Comparison of ENCODE assay signal across 10 cellular contexts in genomic region chr19:54095136-54095858, GRCh38. TPM values are rescaled to one million over a fixed set of nuclear protein-coding genes. Genes with fewer than 3 reads are reported as not detected.
DNase-seq lines count a peak whose midpoint lies in the region; ATAC-seq and TF ChIP-seq lines count a peak whose summit lies in the region.
"Had no signal": no experiment of that assay in that cellular context is flagged by ENCODE, and none has a peak within 500 bp of the region (broad histone marks: within the 10 kb centered on the region; RNA-seq: fewer than 3 reads in every experiment).

No MANE protein-coding gene starts in this region.

- H3K9me3 Mint-ChIP-seq in WTC11 (peaks cover 3% of the 10 kb centered on the region; the same call in 1 of the 2 replicates), nephron progenitor cell (peaks cover 17% of the 10 kb centered on the region)

- ATAC-seq in WTC11 (no peak), gastrocnemius medialis (no peak)

- peak overlapping the region; percentile 96 for H2AFZ ChIP-seq in GM23248

- H3K27me3 ChIP-seq in GM23248 (replicated peaks; ENCODE audit: insufficient read depth) (no peaks in the 10 kb centered on the region), gastrocnemius medialis (peaks cover 0 to 41% (median 20%) of the 10 kb centered on the region in 3 donors)
- H3K27me3 ChIP-seq: SJSA1 had no signal

- no peak overlapping the region for H3K27ac ChIP-seq in GM23248
- H3K27ac ChIP-seq in gastrocnemius medialis: no peak overlapping the region
- H3K27ac ChIP-seq: SJSA1 had no signal

- H3K4me1 ChIP-seq in GM23248 (ENCODE audit: insufficient read depth) (no peaks in the 10 kb centered on the region), gastrocnemius medialis (peaks cover 0 to 5% of the 10 kb centered on the region in 2 donors)
- H3K4me1 ChIP-seq: SJSA1 had no signal

- no peaks in the 10 kb centered on the region for H3K36me3 ChIP-seq in GM23248 (ENCODE audit: low read depth)
- no peaks in the 10 kb centered on the region for H3K36me3 ChIP-seq in gastrocnemius medialis
- H3K36me3 ChIP-seq: SJSA1 had no signal

- no peaks in the 10 kb centered on the region for H3K79me2 ChIP-seq in GM23248 (ENCODE audit: insufficient read depth)

- no peak overlapping the region for H3K27ac Mint-ChIP-seq in WTC11
- no peak overlapping the region for H3K27ac Mint-ChIP-seq in nephron progenitor cell
- H3K27ac Mint-ChIP-seq: nephron had no signal

- H3K4me2 ChIP-seq in GM23248 (ENCODE audit: unreplicated experiment): peak overlapping the region; percentile 60

- no peaks in the 10 kb centered on the region for H3F3A ChIP-seq in GM23248 (ENCODE audit: insufficient read depth)

- DNase-seq in GM23248 (no peak), WTC11 (ENCODE audit: low spot score) (no peak), fibroblast of villous mesenchyme (ENCODE audit: low read depth) (no peak), gastrocnemius medialis (no peak), HUDEP-2 (lab: John Stamatoyannopoulos, UW; ENCODE audit: unreplicated experiment in 76 of 76) (no peak), NCI-H1417 (lab: John Stamatoyannopoulos, UW) (no peak), epidermal melanocyte (ENCODE audit: insufficient read length, low spot score) (no peak), nephron progenitor cell (no peak)

- H3K4me1 Mint-ChIP-seq in WTC11 (peaks cover 5% of the 10 kb centered on the region), nephron progenitor cell (peaks cover 7% of the 10 kb centered on the region)
- H3K4me1 Mint-ChIP-seq: nephron had no signal

- H4K20me1 ChIP-seq in GM23248 (ENCODE audit: insufficient read depth): no peaks in the 10 kb centered on the region

- peak overlapping the region; percentile 77 for H3K4me3 Mint-ChIP-seq in WTC11
- no peak overlapping the region for H3K4me3 Mint-ChIP-seq in nephron progenitor cell

- H3K36me3 Mint-ChIP-seq in WTC11 (no peaks in the 10 kb centered on the region; the same call in 1 of the 2 replicates), nephron progenitor cell (ENCODE audit: low read depth) (no peaks in the 10 kb centered on the region)

- no peak for TF ChIP-seq POLR2A in gastrocnemius medialis (IDR thresholded peaks at IDR 0.05)

- no peaks in the 10 kb centered on the region for H3K9me2 ChIP-seq in GM23248 (ENCODE audit: insufficient read depth)

- CTCF ChIA-PET in WTC11 (lab: Charles Lee): interaction anchor here (0.6 to 3.9 kb wide), 18 partner anchors 8 to 852 kb away, joined by 3 to 68 read pairs (median 3); partner anchors contain the start of genes CNOT3 and NLRP7

- WGBS in GM23248 (ENCODE audit: low coverage in 1 of 2, low lambda C conversion rate in 2 of 2, missing lambda C conversion rate in 2 of 2), 2 experiments: 72 to 86% methylated on average over 19 to 21 of the region's 22 CpGs

- peaks cover 34% of the 10 kb centered on the region for H3K27me3 Mint-ChIP-seq in WTC11 (ENCODE audit: low read depth)
- peaks cover 78% of the 10 kb centered on the region for H3K27me3 Mint-ChIP-seq in nephron progenitor cell (ENCODE audit: low read depth, poor library complexity)

- H3K9ac ChIP-seq in GM23248: peak overlapping the region; percentile 25; the same call in 1 of the 2 replicates

- H3K4me3 ChIP-seq in GM23248 (peak overlapping the region; percentile 73), fibroblast of villous mesenchyme (ENCODE audit: low read depth, low read length) (peak overlapping the region; percentile 42), gastrocnemius medialis (peak overlapping the region; percentile 20 to 37 (median 30))
- H3K4me3 ChIP-seq: SJSA1 had no signal

- in situ Hi-C loops in GM23248 (cut with MboI): no loop called here
- in situ Hi-C loops in gastrocnemius medialis (cut with MboI; ENCODE audit: low sequenced_read_pairs in 4 of 4): no loop called here

- H3K9me3 ChIP-seq in GM23248 (ENCODE audit: low read depth) (no peaks in the 10 kb centered on the region), gastrocnemius medialis (no peaks in the 10 kb centered on the region)
- H3K9me3 ChIP-seq: SJSA1 had no signal

- TF ChIP-seq CTCF in WTC11 (IDR thresholded peaks at IDR 0.05) (no peak), fibroblast of villous mesenchyme (IDR thresholded peaks at IDR 0.05; ENCODE audit: insufficient read depth, low read depth, low read length) (no peak), gastrocnemius medialis (IDR thresholded peaks at IDR 0.05 in 4 of 5, conservative IDR thresholded peaks at IDR 0.05 in 1 of 5) (no peak), nephron progenitor cell (IDR thresholded peaks at IDR 0.05) (no peak)

- intact Hi-C loops in gastrocnemius medialis (cut with DNase I; ENCODE audit: low total_unique reads): no loop called here

- POLR2A ChIA-PET in WTC11 (lab: Charles Lee): interaction anchor here (0.6 to 1.3 kb wide), 3 partner anchors 78 to 153 kb away, joined by 3 read pairs; partner anchors contain the start of gene TMC4

TF ChIP-seq in WTC11, 78 proteins besides CTCF, POLR2A, EP300 and RAD21:
- TF ChIP-seq ZNF263 (CRISPR knock-in tag; IDR thresholded peaks at IDR 0.05; ENCODE audit: low read depth) (peak; percentile 90), RORB (CRISPR knock-in tag; IDR thresholded peaks at IDR 0.05) (no peak), CREM (CRISPR knock-in tag; IDR thresholded peaks at IDR 0.05) (no peak)

RNA-seq across cellular contexts. Expression of gene OSCAR, which starts 5.3 kb away (rescaled TPM):
- total RNA-seq in GM23248 (2014; rRNA removed; shearing (Covaris generic)): 0.54 TPM in 1 of 2 replicates, not detected in the other
- 2.2 and 2.9 TPM in 2 replicates for polyA plus RNA-seq in GM23248 (2016; fragmentation: Nextera tagmentation; extraction: Ambion mirVana)
- 1.7 to 2.7 TPM (median 2.3 TPM) in 3 replicates for total RNA-seq in WTC11 (2021)
- total RNA-seq in fibroblast of villous mesenchyme: under 0.01 and 0.64 TPM in 2 replicates
- 1 to 10 TPM in 1 of 4 donors, under 1 TPM in 2, not detected in 1; 0.29 to 3.0 (median 0.69) TPM for total RNA-seq in gastrocnemius medialis
- total RNA-seq: SJSA1 had no signal

RNA-seq across cellular contexts. Expression of gene NDUFA3, which starts 7.4 kb away (rescaled TPM):
- total RNA-seq in GM23248 (2014; rRNA removed; shearing (Covaris generic)): 15.1 TPM in 1 of 2 replicates, not detected in the other
- polyA plus RNA-seq in GM23248 (2016; fragmentation: Nextera tagmentation; extraction: Ambion mirVana): 198 and 210 TPM in 2 replicates
- total RNA-seq in WTC11 (2021) (181 to 203 TPM (median 203 TPM) in 3 replicates), fibroblast of villous mesenchyme (10.4 and 11.3 TPM in 2 replicates), gastrocnemius medialis (10 to 100 TPM; 29.5 to 84.9 (median 60.6) TPM)

RNA-seq across cellular contexts. Expression of gene TARM1, which starts 14.1 kb away (rescaled TPM):
- not detected in 2 replicates for total RNA-seq in GM23248 (2014; rRNA removed; shearing (Covaris generic))
- not detected in 2 replicates for polyA plus RNA-seq in GM23248 (2016; fragmentation: Nextera tagmentation; extraction: Ambion mirVana)
- total RNA-seq in WTC11 (2021): not detected in 3 replicates
- total RNA-seq in fibroblast of villous mesenchyme: not detected in 2 replicates
- total RNA-seq in gastrocnemius medialis: not detected
- total RNA-seq: SJSA1 had no signal

RNA-seq across cellular contexts. Expression of gene TFPT, which starts 20.2 kb away (rescaled TPM):
- 11.5 and 23.8 TPM in 2 replicates for total RNA-seq in GM23248 (2014; rRNA removed; shearing (Covaris generic))
- polyA plus RNA-seq in GM23248 (2016; fragmentation: Nextera tagmentation; extraction: Ambion mirVana): 29.6 and 30.0 TPM in 2 replicates
- total RNA-seq in WTC11 (2021): 20.5 to 24.6 TPM (median 24.2 TPM) in 3 replicates
- 17.7 and 20.9 TPM in 2 replicates for total RNA-seq in fibroblast of villous mesenchyme
- 10 to 100 TPM in 3 of 4 donors, 1 to 10 TPM in 1; 7.5 to 18.1 (median 17.5) TPM for total RNA-seq in gastrocnemius medialis

RNA-seq across cellular contexts. Expression of gene PRPF31, which starts 20.3 kb away (rescaled TPM):
- 38.4 and 43.9 TPM in 2 replicates for total RNA-seq in GM23248 (2014; rRNA removed; shearing (Covaris generic))
- polyA plus RNA-seq in GM23248 (2016; fragmentation: Nextera tagmentation; extraction: Ambion mirVana): 78.6 and 81.8 TPM in 2 replicates
- total RNA-seq in WTC11 (2021): 82.3 to 92.8 TPM (median 89.5 TPM) in 3 replicates
- total RNA-seq in fibroblast of villous mesenchyme: 39.6 and 41.5 TPM in 2 replicates
- 10 to 100 TPM; 26.6 to 39.4 (median 37.2) TPM for total RNA-seq in gastrocnemius medialis
